23 cellular contexts compared by ENCODE assay signal in the genomic region with DNA sequence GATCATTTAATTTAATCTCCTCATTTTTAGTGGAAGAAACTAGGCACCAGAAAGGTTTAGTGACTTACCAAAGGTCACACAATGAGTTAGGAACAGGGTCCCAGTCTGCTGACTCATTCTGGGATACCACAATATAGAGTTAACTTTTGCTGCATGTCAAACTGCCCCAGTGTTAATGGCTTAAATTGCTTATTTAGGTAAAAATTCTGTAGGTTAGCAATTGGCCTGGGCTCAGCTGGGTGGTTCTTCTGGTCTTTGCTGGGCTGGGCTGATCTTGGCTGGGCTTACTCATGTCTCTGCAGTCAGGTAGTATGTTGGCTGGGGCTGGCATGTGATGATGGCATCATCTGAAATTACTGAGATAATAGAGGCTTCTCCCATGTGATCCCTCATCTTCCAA.
"Had no signal": no experiment of that assay in that cellular context is flagged by ENCODE, and none has a peak within 500 bp of the region (broad histone marks: within the 10 kb centered on the region; RNA-seq: fewer than 3 reads in every experiment).

No MANE protein-coding gene starts in this region.

- H3K27me3 ChIP-seq: foreskin keratinocyte, heart left ventricle, pancreas, tibial artery, upper lobe of left lung, uterus had no signal

- H3K4me3 Mint-ChIP-seq: endodermal cell; naive B cell; nephron; stimulated activated memory B cell treated with anti-CD40 and anti-IgM and Interleukin-4, amounts not matched to agents 10 μg/mL and 1 μg/mL and 100 μg/mL, for 72 hours; stimulated activated naive CD8-positive, alpha-beta T cell treated with anti-CD3 and anti-CD28 coated beads, Interleukin-15, Interleukin-2, amounts not matched to agents 100 ng/mL and 50 ng/mL, for 24 hours had no signal

- ATAC-seq: heart left ventricle; left colon; left ventricle myocardium superior; pancreas; right cardiac atrium; stimulated activated memory B cell treated with anti-CD40 and anti-IgM and Interleukin-4, amounts not matched to agents 10 μg/mL and 1 μg/mL and 100 μg/mL, for 72 hours had no signal

- H3K4me3 ChIP-seq: heart left ventricle, lung, pancreas, tibial artery, upper lobe of left lung, uterus had no signal

- H3K4me1 Mint-ChIP-seq: endodermal cell, naive B cell, nephron had no signal

- FAIRE-seq: endothelial cell of umbilical vein, pancreas had no signal

- H3K9me3 ChIP-seq: pancreas had no signal

- H3K36me3 Mint-ChIP-seq: naive B cell; stimulated activated memory B cell treated with anti-CD40 and anti-IgM and Interleukin-4, amounts not matched to agents 10 μg/mL and 1 μg/mL and 100 μg/mL, for 72 hours had no signal

- H3K27ac ChIP-seq: heart left ventricle, pancreas, tibial artery, upper lobe of left lung had no signal

- H3K36me3 ChIP-seq: heart left ventricle, pancreas, tibial artery, upper lobe of left lung, uterus had no signal

- H3K4me1 ChIP-seq: heart left ventricle, pancreas, tibial artery, upper lobe of left lung, uterus had no signal

- H3K27me3 Mint-ChIP-seq: stimulated activated memory B cell treated with anti-CD40 and anti-IgM and Interleukin-4, amounts not matched to agents 10 μg/mL and 1 μg/mL and 100 μg/mL, for 72 hours had no signal

- H3K9me3 Mint-ChIP-seq: stimulated activated naive CD8-positive, alpha-beta T cell treated with anti-CD3 and anti-CD28 coated beads, Interleukin-15, Interleukin-2, amounts not matched to agents 100 ng/mL and 50 ng/mL, for 24 hours had no signal

- DNase-seq: effector CD4-positive, alpha-beta T cell; endodermal cell; erythroblast; foreskin keratinocyte; heart left ventricle; hippocampal formation; left colon; left ventricle myocardium superior; mesendoderm; naive B cell; occipital lobe; pancreas; right cardiac atrium; stimulated activated CD4-positive, alpha-beta T cell treated with anti-CD3 and anti-CD28 coated beads, Interleukin-4, amount 100 ng/mL, for 24 hours; tibial artery; upper lobe of left lung; uterus had no signal

- H3K27ac Mint-ChIP-seq: endodermal cell; naive B cell; nephron; progenitor cell of endocrine pancreas; stimulated activated naive CD8-positive, alpha-beta T cell treated with anti-CD3 and anti-CD28 coated beads, Interleukin-15, Interleukin-2, amounts not matched to agents 100 ng/mL and 50 ng/mL, for 24 hours had no signal
